9 cellular contexts compared by ENCODE assay signal in the genomic region with DNA sequence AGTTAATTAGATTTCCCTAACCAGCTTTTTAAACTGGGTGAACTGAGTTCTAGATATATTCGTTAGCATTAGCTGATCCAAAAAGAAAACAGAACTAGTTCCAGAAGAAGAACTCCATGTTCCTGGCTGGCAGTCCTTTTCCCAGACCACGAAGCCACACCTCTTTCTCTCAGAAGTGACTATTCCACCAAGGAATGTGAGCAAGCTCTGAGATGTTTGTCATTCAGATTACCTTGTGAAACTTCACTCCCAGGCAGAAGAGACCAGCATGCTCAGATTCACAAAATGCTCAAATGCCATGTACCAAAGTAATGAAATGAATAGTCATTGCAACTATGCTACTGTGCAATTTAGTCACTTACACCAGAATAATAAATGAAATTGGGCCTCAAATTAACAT. TPM values are rescaled to one million over a fixed set of nuclear protein-coding genes. Genes with fewer than 3 reads are reported as not detected.
DNase-seq lines count a peak whose midpoint lies in the region; ATAC-seq, FAIRE-seq and TF ChIP-seq lines count a peak whose summit lies in the region.
"Had no signal": no experiment of that assay in that cellular context is flagged by ENCODE, and none has a peak within 500 bp of the region (broad histone marks: within the 10 kb centered on the region; RNA-seq: fewer than 3 reads in every experiment).

No MANE protein-coding gene starts in this region.

- no peaks in the 10 kb centered on the region for H3K9me2 ChIP-seq in OCI-LY7 (ENCODE audit: insufficient read depth, low read length)

- no peak for TF ChIP-seq CTCF in RWPE1 (conservative IDR thresholded peaks at IDR 0.05; ENCODE audit: low read depth)
- no peak for TF ChIP-seq CTCF in fibroblast of villous mesenchyme (IDR thresholded peaks at IDR 0.05; ENCODE audit: insufficient read depth, low read depth, low read length)
- TF ChIP-seq CTCF in OCI-LY7 (conservative IDR thresholded peaks at IDR 0.05; ENCODE audit: low read length), result no peak
- TF ChIP-seq CTCF in kidney (IDR thresholded peaks at IDR 0.05; ENCODE audit: borderline replicate concordance, extremely low read depth, insufficient read depth), result no peak

- POLR2A ChIA-PET in RWPE1 (lab: Yijun Ruan, JAX; ENCODE audit: low non-redundant PET), result interaction anchor here (1.4 kb wide), 1 partner anchor 96 kb away, joined by 4 read pairs; no protein-coding TSS in a partner anchor
- POLR2A ChIA-PET in OCI-LY7 (lab: Charles Lee), result interaction anchor here (1.1 to 2.6 kb wide), 5 partner anchors 11 to 452 kb away, joined by 4 to 11 read pairs (median 5); no protein-coding TSS in a partner anchor

- no peaks in the 10 kb centered on the region for H4K20me1 ChIP-seq in OCI-LY7 (ENCODE audit: insufficient read depth, low read length)

- H3K9me3 ChIP-seq in OCI-LY7 (ENCODE audit: low read length), result no peaks in the 10 kb centered on the region
- H3K9me3 ChIP-seq in kidney (ENCODE audit: control insufficient read depth in 1 of 2, low read length in 2 of 2), result no peaks in the 10 kb centered on the region

- intact Hi-C loops in OCI-LY7 (cut with micrococcal nuclease; ENCODE audit: unreplicated experiment), result loop anchor here (10.0 kb wide), 1 partner anchor 469 kb away; no protein-coding TSS in a partner anchor
- intact Hi-C loops in kidney (cut with DNase I), result no loop called here

- H3K4me1 ChIP-seq in rectal smooth muscle tissue (ENCODE audit: control insufficient read depth, insufficient read depth, low read length), result peaks cover 9% of the 10 kb centered on the region
- peaks cover 37% of the 10 kb centered on the region for H3K4me1 ChIP-seq in OCI-LY7 (ENCODE audit: insufficient read depth, low read length, poor library complexity, severe bottlenecking)
- H3K4me1 ChIP-seq in kidney (ENCODE audit: control insufficient read depth in 1 of 2, insufficient read depth in 1 of 2, low read depth in 1 of 2, low read length in 2 of 2), result peaks cover 2 to 11% of the 10 kb centered on the region in 2 donors

- no peak for ATAC-seq in GM21367 (IDR thresholded peaks at IDR 0.05; ENCODE audit: unreplicated experiment)

- CTCF ChIA-PET in RWPE1 (lab: Yijun Ruan, JAX), result interaction anchor here (0.6 to 1.1 kb wide), 3 partner anchors 84 to 254 kb away, joined by 3 to 4 read pairs (median 4); no protein-coding TSS in a partner anchor
- CTCF ChIA-PET in OCI-LY7 (lab: Charles Lee; ENCODE audit: unreplicated experiment), result no interaction called here

- H2AFZ ChIP-seq in OCI-LY7 (ENCODE audit: low read length), result no peak overlapping the region

- DNase-seq in ELF-1 (ENCODE audit: low read depth, low spot score) (peak; percentile 76), RWPE1 (ENCODE audit: low spot score) (peak; percentile 88), fibroblast of villous mesenchyme (ENCODE audit: low read depth) (peak; percentile 78), NCI-H128 (lab: John Stamatoyannopoulos, UW; ENCODE audit: unreplicated experiment) (no peak), OCI-LY7 (ENCODE audit: low spot score) (no peak), kidney (no peak)
- DNase-seq: effector CD8-positive, alpha-beta T cell had no signal

- FAIRE-seq in kidney (lab: Jason Lieb, UNC), result no peak

- H3K36me3 ChIP-seq in rectal smooth muscle tissue (ENCODE audit: control insufficient read depth, insufficient read depth, low read length) (no peaks in the 10 kb centered on the region), OCI-LY7 (ENCODE audit: insufficient read depth, low read length) (no peaks in the 10 kb centered on the region), kidney (ENCODE audit: control insufficient read depth in 1 of 2, insufficient read depth in 2 of 2, low read length in 2 of 2) (no peaks in the 10 kb centered on the region)

- BruUV-seq in OCI-LY7 (replicated peaks; lab: Mats Ljungman, UMichigan), result no TSS peak

- H3K4me2 ChIP-seq in OCI-LY7 (ENCODE audit: low read length), result no peak overlapping the region

- H3K4me3 ChIP-seq in fibroblast of villous mesenchyme (ENCODE audit: low read depth, low read length), result no peak overlapping the region
- no peak overlapping the region for H3K4me3 ChIP-seq in rectal smooth muscle tissue (ENCODE audit: low read length)
- no peak overlapping the region for H3K4me3 ChIP-seq in OCI-LY7 (ENCODE audit: low read depth, low read length, poor library complexity, severe bottlenecking)
- H3K4me3 ChIP-seq in kidney (ENCODE audit: low read length in 2 of 2), result no peak overlapping the region

- no peaks in the 10 kb centered on the region for H3K79me2 ChIP-seq in OCI-LY7 (ENCODE audit: insufficient read depth, low read depth, low read length)

- no peaks in the 10 kb centered on the region for H3K27me3 ChIP-seq in rectal smooth muscle tissue (ENCODE audit: control insufficient read depth, insufficient read depth, low read length)

- H3K27ac ChIP-seq in RWPE1, result no peak overlapping the region
- H3K27ac ChIP-seq in rectal smooth muscle tissue (ENCODE audit: low read depth, low read length), result peak overlapping the region; percentile 38
- no peak overlapping the region for H3K27ac ChIP-seq in OCI-LY7 (ENCODE audit: low read depth, low read length, poor library complexity, severe bottlenecking)
- H3K27ac ChIP-seq in kidney (ENCODE audit: low read depth in 2 of 2, low read length in 2 of 2), result peak overlapping the region in 1 of 2 donors; percentile 16

- no peak overlapping the region for H3K9ac ChIP-seq in rectal smooth muscle tissue (ENCODE audit: low read length)
- no peak overlapping the region for H3K9ac ChIP-seq in kidney (ENCODE audit: low read length in 2 of 2)

RNA-seq across cellular contexts. Expression of a gene that starts 4.4 kb away (rescaled TPM):
- total RNA-seq in fibroblast of villous mesenchyme, result 15.5 and 18.7 TPM in 2 replicates
- total RNA-seq in OCI-LY7 (2014; rRNA removed; shearing (Covaris generic)), result 131 and 172 TPM in 2 replicates
- 140 and 160 TPM in 2 replicates for total RNA-seq in OCI-LY7 (2022)
- 57.1 TPM for total RNA-seq in kidney
- polyA plus RNA-seq in kidney (ENCODE audit: insufficient read depth, low read depth, low replicate concordance), result 17.0 TPM

Comparison
In these comparisons a context has a peak if more than half of its experiments do, and no peak if none do; other contexts are left out.
1. DNase-seq: peak in ELF-1 (single experiment), RWPE1 (single experiment) and fibroblast of villous mesenchyme (single experiment); none in NCI-H128 (single experiment), OCI-LY7 (single experiment) and kidney (single experiment).